ENCODE assay signal across 8 cellular contexts in genomic region chr1:226223157-226223785, GRCh38. TPM values are rescaled to one million over a fixed set of nuclear protein-coding genes. Genes with fewer than 3 reads are reported as not detected.
DNase-seq lines count a peak whose midpoint lies in the region; ATAC-seq and TF ChIP-seq lines count a peak whose summit lies in the region.

Gene MIXL1, plus strand, starts transcription at chr1:226223664. Its CDS starts 18 bp downstream, at chr1:226223682.

- CTCF ChIA-PET in CD8-positive, alpha-beta memory T cell (lab: Charles Lee) = no interaction called here

- TF ChIP-seq CTCF in cardiac fibroblast (IDR thresholded peaks at IDR 0.05; ENCODE audit: low read depth, low read length) = no peak

- no peaks in the 10 kb centered on the region for H3K36me3 Mint-ChIP-seq in CD8-positive, alpha-beta memory T cell

- POLR2A ChIA-PET in CD8-positive, alpha-beta memory T cell (lab: Charles Lee) = no interaction called here

- H3K4me3 Mint-ChIP-seq in CD8-positive, alpha-beta memory T cell = peak within 1 kb of the TSS; percentile 63 to 88 (median 76)

- ATAC-seq in GM19328 (IDR thresholded peaks at IDR 0.05; ENCODE audit: unreplicated experiment) = peak; percentile 44
- ATAC-seq in HG03442 (IDR thresholded peaks at IDR 0.05; ENCODE audit: unreplicated experiment) = peak; percentile 31

- H3K27me3 Mint-ChIP-seq in CD8-positive, alpha-beta memory T cell = peaks cover 24 to 35% of the 10 kb centered on the region in 2 donors

- no peak for DNase-seq in CD8-positive, alpha-beta memory T cell
- DNase-seq in cardiac fibroblast (ENCODE audit: low read depth in 2 of 2) = peak in 1 of 2 donors; percentile 13
- no peak for DNase-seq in anterior cingulate cortex (lab: John Stamatoyannopoulos, UW)
- DNase-seq in NCI-H1930 (lab: John Stamatoyannopoulos, UW) = no peak
- DNase-seq in activated gamma-delta T cell (lab: John Stamatoyannopoulos, UW) = no peak

- H3K36me3 ChIP-seq in CD8-positive, alpha-beta memory T cell (ENCODE audit: insufficient read depth, low read length) = no peaks in the 10 kb centered on the region
- H3K36me3 ChIP-seq in mucosa of rectum (ENCODE audit: control insufficient read depth in 2 of 2, insufficient read depth in 2 of 2, low read length in 2 of 2) = no peaks in the 10 kb centered on the region

- peaks cover 7 to 8% (median 8%) of the 10 kb centered on the region in 3 donors for H3K4me1 Mint-ChIP-seq in CD8-positive, alpha-beta memory T cell

- no peaks in the 10 kb centered on the region for H3K9me3 Mint-ChIP-seq in CD8-positive, alpha-beta memory T cell

- H3K4me1 ChIP-seq in CD8-positive, alpha-beta memory T cell (ENCODE audit: insufficient read depth, low read length) = peaks cover 5% of the 10 kb centered on the region
- H3K4me1 ChIP-seq in mucosa of rectum (ENCODE audit: control insufficient read depth in 2 of 2, insufficient read depth in 2 of 2, low read length in 2 of 2) = peaks cover 0 to 7% of the 10 kb centered on the region in 2 donors

- no peak within 1 kb of the TSS for H3K27ac ChIP-seq in CD8-positive, alpha-beta memory T cell (ENCODE audit: low read depth, low read length)
- H3K27ac ChIP-seq in mucosa of rectum (ENCODE audit: low read depth in 2 of 2, low read length in 2 of 2) = no peak within 1 kb of the TSS

- H3K9ac ChIP-seq in mucosa of rectum (ENCODE audit: low read depth in 1 of 2, low read length in 2 of 2) = peak within 1 kb of the TSS; percentile 24 to 51

- peak within 1 kb of the TSS in 1 of 8 donors; percentile 58 for H3K27ac Mint-ChIP-seq in CD8-positive, alpha-beta memory T cell

- peaks cover 7% of the 10 kb centered on the region for H3K27me3 ChIP-seq in CD8-positive, alpha-beta memory T cell (ENCODE audit: insufficient read depth, low read length, poor library complexity, severe bottlenecking)
- peaks cover 4 to 14% of the 10 kb centered on the region in 2 donors for H3K27me3 ChIP-seq in mucosa of rectum (ENCODE audit: control insufficient read depth in 2 of 2, insufficient read depth in 2 of 2, low read length in 2 of 2)

- peak within 1 kb of the TSS; percentile 49 for H3K4me3 ChIP-seq in CD8-positive, alpha-beta memory T cell (ENCODE audit: low read length)
- H3K4me3 ChIP-seq in cardiac fibroblast (replicated peaks in 1 of 2; ENCODE audit: low read depth in 2 of 2, low read length in 2 of 2) = peak within 1 kb of the TSS; percentile 50 to 52
- peak within 1 kb of the TSS; percentile 57 to 63 for H3K4me3 ChIP-seq in mucosa of rectum (ENCODE audit: low read length in 2 of 2)

- H3K9me3 ChIP-seq in CD8-positive, alpha-beta memory T cell (ENCODE audit: low read length) = no peaks in the 10 kb centered on the region
- H3K9me3 ChIP-seq in mucosa of rectum (ENCODE audit: control insufficient read depth in 2 of 2, low read length in 2 of 2) = no peaks in the 10 kb centered on the region

RNA-seq across cellular contexts. Expression of gene MIXL1, which starts in this region (rescaled TPM):
- not detected for total RNA-seq in CD8-positive, alpha-beta memory T cell
- polyA plus RNA-seq in CD8-positive, alpha-beta memory T cell = not detected
